Comparison of ENCODE assay signal across 8 cellular contexts in the genomic region with DNA sequence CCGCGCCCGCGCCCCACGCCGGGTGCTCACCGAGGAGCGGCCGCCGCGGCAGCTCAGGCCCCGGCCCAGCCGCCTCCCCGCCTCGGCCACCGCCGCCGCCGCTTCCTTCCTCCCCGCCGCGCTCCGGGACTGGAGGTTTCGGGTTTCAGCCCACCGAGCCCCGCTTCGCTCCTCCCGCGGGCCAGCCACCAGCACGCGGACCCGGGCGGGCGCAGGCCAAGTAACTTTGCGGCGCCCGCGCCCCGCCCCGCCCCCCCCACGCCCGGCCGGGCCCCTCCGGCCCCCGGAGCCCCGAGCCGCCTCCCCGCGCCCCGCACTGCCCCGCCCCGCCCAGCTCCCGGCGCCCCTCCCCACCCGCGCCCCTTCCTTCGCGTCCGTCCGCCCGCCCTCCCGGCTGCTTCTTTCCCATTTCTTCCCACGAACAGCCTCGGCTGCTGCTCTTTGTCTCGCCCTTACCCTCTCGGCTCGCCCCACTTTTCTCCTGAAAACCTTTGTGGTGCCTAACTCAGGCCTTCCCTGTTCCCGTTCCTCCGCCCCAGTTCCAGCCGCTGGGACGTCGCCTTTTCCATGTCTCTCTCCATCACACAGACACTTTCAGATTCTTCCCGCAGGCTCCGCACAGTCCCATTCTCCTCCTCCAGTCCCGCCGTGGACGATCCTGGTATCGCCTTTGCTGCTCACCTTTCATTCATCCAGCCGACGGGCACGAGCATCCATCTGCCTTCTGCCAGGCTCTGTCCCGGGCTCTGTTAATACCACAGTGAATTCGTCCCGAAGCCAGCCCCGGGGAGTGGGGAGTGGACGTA. TPM values are rescaled to one million over a fixed set of nuclear protein-coding genes. Genes with fewer than 3 reads are reported as not detected.
DNase-seq lines count a peak whose midpoint lies in the region; ATAC-seq and TF ChIP-seq lines count a peak whose summit lies in the region.

Gene GPR161 (minus strand): TSS at position 222 of the 806 bp plus-strand sequence. CDS start 32,080 bp downstream, outside the sequence.

- H3K4me3 Mint-ChIP-seq in MCF 10A (ENCODE audit: unreplicated experiment) = peak within 1 kb of the TSS; percentile 87

- intact Hi-C loops in MCF 10A (cut with micrococcal nuclease) = loop anchor here (2.0 kb wide), 2 partner anchors 42 to 44 kb away; partner anchors contain the start of gene TIPRL

- POLR2A ChIA-PET in MCF 10A (lab: Yijun Ruan, JAX) = interaction anchor here (1.4 to 3.4 kb wide), 6 partner anchors 9 to 201 kb away, joined by 3 to 14 read pairs (median 6); partner anchors contain the start of genes DCAF6 and MPC2

- no peaks in the 10 kb centered on the region for H3K36me3 Mint-ChIP-seq in MCF 10A (ENCODE audit: insufficient read depth, unreplicated experiment)

- H3K9me3 ChIP-seq in SJCRH30 (replicated peaks) = no peaks in the 10 kb centered on the region
- no peaks in the 10 kb centered on the region for H3K9me3 ChIP-seq in iPS DF 6.9 (ENCODE audit: control insufficient read depth, insufficient read depth, low read length)

- H3K4me1 Mint-ChIP-seq in MCF 10A (ENCODE audit: insufficient read depth, unreplicated experiment) = peaks cover 15% of the 10 kb centered on the region

- peak within 1 kb of the TSS; percentile 4 for H3K27ac Mint-ChIP-seq in MCF 10A (ENCODE audit: low read depth, unreplicated experiment)

- H3K27me3 Mint-ChIP-seq in MCF 10A (ENCODE audit: insufficient read depth, unreplicated experiment) = no peaks in the 10 kb centered on the region

- H3K27ac ChIP-seq in SJCRH30 (peak within 1 kb of the TSS; percentile 41; the same call in 1 of the 2 replicates), iPS DF 6.9 (ENCODE audit: low read length) (no peak within 1 kb of the TSS)

- H3K4me3 ChIP-seq in SJCRH30 (peak within 1 kb of the TSS; percentile 95), iPS DF 6.9 (ENCODE audit: low read length) (peak within 1 kb of the TSS; percentile 66)

- ATAC-seq in HG03045 (IDR thresholded peaks at IDR 0.05; ENCODE audit: unreplicated experiment) (peak; percentile 43), GM18873 (IDR thresholded peaks at IDR 0.05; ENCODE audit: low FRiP score, unreplicated experiment) (no peak)

- CTCF ChIA-PET in MCF 10A (lab: Yijun Ruan, JAX) = interaction anchor here (1.0 to 3.5 kb wide), 6 partner anchors 9 to 55 kb away, joined by 4 to 26 read pairs (median 9); no protein-coding TSS in a partner anchor

- no peak for TF ChIP-seq CTCF in MCF 10A (IDR thresholded peaks at IDR 0.05; ENCODE audit: unreplicated experiment)

- H3K4me1 ChIP-seq in SJCRH30 (no peaks in the 10 kb centered on the region), iPS DF 6.9 (ENCODE audit: control insufficient read depth, insufficient read depth, low read length) (0 out of 2 replicates have a peak, but pooled peaks cover 1% of the 10 kb centered on the region)

- H3K27me3 ChIP-seq in SJCRH30 = no peaks in the 10 kb centered on the region
- no peaks in the 10 kb centered on the region; the same call in 1 of the 2 replicates for H3K27me3 ChIP-seq in iPS DF 6.9 (ENCODE audit: control insufficient read depth, insufficient read depth, low read length)

- no TSS peak for BruUV-seq in MCF 10A (replicated peaks; lab: Mats Ljungman, UMichigan)

- H3K36me3 ChIP-seq in SJCRH30 (no peaks in the 10 kb centered on the region), iPS DF 6.9 (ENCODE audit: control insufficient read depth, insufficient read depth, low read length) (no peaks in the 10 kb centered on the region)

- WGBS in iPS DF 6.9 (ENCODE audit: insufficient coverage, insufficient read length) = no CpG with 5 or more reads among the region's 86 CpGs

- H3K9me3 Mint-ChIP-seq in MCF 10A (ENCODE audit: unreplicated experiment) = no peaks in the 10 kb centered on the region

- peak; percentile 81 for DNase-seq in D341Med (ENCODE audit: low spot score)
- DNase-seq in SJCRH30 = peak; percentile 53 to 62
- DNase-seq in MCF 10A (ENCODE audit: unreplicated experiment) = peak; percentile 65
- no peak for DNase-seq in iPS DF 6.9 (ENCODE audit: low read depth, low spot score)
- DNase-seq in renal cortical epithelial cell (ENCODE audit: low read depth) = no peak
- DNase-seq in NCI-H1048 (lab: John Stamatoyannopoulos, UW) = no peak

RNA-seq across cellular contexts. Expression of gene GPR161, which starts in this region (rescaled TPM):
- total RNA-seq in SJCRH30 (2014; rRNA removed; shearing (Covaris generic)) = 15.4 and 19.3 TPM in 2 replicates
- total RNA-seq in MCF 10A (2022) (6.6 and 10.2 TPM in 2 replicates), renal cortical epithelial cell (10.4 and 20.0 TPM in 2 replicates)

Comparison
In these comparisons a context has a peak if more than half of its experiments do, and no peak if none do; other contexts are left out.
1. DNase-seq: peak in D341Med (single experiment), SJCRH30 (2 of 2) and MCF 10A (single experiment); none in iPS DF 6.9 (single experiment), renal cortical epithelial cell (single experiment) and NCI-H1048 (single experiment).